Comparison of ENCODE assay signal across 11 cellular contexts in the genomic region with DNA sequence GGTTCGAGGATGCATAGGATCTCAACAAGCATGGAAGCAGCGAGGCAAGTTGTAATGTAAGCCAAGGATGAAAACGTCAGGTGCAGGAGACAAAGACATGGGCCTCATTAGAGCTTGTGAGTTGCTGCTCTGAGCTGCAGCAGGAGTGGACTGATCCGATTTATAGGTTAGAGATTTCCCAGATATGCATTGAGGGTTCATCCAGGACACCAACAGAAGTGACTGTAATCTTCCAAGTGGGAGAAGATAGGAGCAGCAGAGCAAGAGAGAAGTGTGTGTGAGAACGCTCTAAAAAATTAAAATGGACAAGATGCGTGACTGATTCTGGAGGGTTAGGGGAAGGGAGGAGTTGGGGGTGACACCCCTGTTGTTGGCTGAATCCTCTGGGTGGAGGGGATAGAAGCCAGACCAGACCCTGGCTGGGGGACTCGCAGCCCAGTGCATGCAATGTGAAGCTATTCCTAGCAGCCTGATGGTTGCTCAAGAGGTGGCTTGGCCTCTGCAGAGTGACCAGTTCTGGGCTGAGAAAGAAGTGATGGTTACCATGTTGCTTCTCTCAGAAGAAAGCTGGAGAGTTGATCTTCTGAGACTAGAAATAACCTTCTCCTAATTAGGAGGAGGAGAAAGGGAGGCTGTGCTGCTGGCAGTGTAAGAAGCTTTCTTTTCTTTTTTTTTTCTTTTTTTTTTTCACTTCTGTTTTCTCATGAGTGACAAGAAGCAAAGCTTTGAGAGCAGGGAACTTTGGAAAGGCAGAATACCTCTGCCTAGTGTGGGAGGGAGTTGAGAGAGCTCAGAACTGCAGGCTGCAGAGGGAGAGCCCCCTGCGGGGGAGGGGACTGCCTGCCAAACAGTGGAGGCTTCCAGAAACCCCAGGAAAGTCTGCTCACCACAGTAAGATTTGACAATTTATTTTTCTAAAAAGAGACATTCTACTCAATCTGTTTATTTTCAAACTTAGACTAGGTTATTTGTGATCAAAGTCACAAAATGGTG.
A peak's percentile ranks its signal among the peaks of the same experiment; 100 is the strongest.
DNase-seq lines count a peak whose midpoint lies in the region; ATAC-seq, FAIRE-seq and TF ChIP-seq lines count a peak whose summit lies in the region.
"Had no signal": no experiment of that assay in that cellular context is flagged by ENCODE, and none has a peak within 500 bp of the region (broad histone marks: within the 10 kb centered on the region; RNA-seq: fewer than 3 reads in every experiment).

No MANE protein-coding gene starts in this region.

- H3K9me3 ChIP-seq in breast epithelium: no peaks in the 10 kb centered on the region

- peak; percentile 86 for ATAC-seq in GM21529 (IDR thresholded peaks at IDR 0.05; ENCODE audit: unreplicated experiment)
- no peak for ATAC-seq in memory B cell (ENCODE audit: low read depth)
- ATAC-seq: esophagus mucosa had no signal

- DNase-seq in GM12891 (ENCODE audit: insufficient read length, low spot score) (peak; percentile 10), NCI-H82 (lab: John Stamatoyannopoulos, UW) (peak; percentile 63), memory B cell (ENCODE audit: low spot score in 2 of 2) (no peak), NCI-H1092 treated with DMSO at 0.1 percent for 48 hours (lab: John Stamatoyannopoulos, UW) (no peak), cortex of kidney (lab: John Stamatoyannopoulos, UW) (no peak), DMS79 treated with DMSO at 0.1 percent for 48 hours (lab: John Stamatoyannopoulos, UW) (no peak), breast epithelium (ENCODE audit: low spot score in 2 of 2) (no peak)
- DNase-seq: NCI-H2171, occipital lobe had no signal

- no peak overlapping the region for H3K4me3 ChIP-seq in breast epithelium

- no peak for TF ChIP-seq CTCF in breast epithelium (IDR thresholded peaks at IDR 0.05)

- intact Hi-C loops in breast epithelium (cut with DNase I; ENCODE audit: low total_unique reads): no loop called here

- H3K36me3 Mint-ChIP-seq in memory B cell: peaks cover 3% of the 10 kb centered on the region

- H3K27me3 ChIP-seq in breast epithelium: no peaks in the 10 kb centered on the region

- peaks cover 35% of the 10 kb centered on the region for H3K4me1 Mint-ChIP-seq in memory B cell

- H3K9me3 Mint-ChIP-seq in memory B cell: no peaks in the 10 kb centered on the region

- peak overlapping the region; percentile 60 for H3K27ac Mint-ChIP-seq in memory B cell

- no peaks in the 10 kb centered on the region for H3K27me3 Mint-ChIP-seq in memory B cell

- no peak overlapping the region for H3K27ac ChIP-seq in breast epithelium

- no peak overlapping the region for H3K4me3 Mint-ChIP-seq in memory B cell

- FAIRE-seq in GM12891 (lab: Jason Lieb, UNC): no peak

- no peaks in the 10 kb centered on the region for H3K36me3 ChIP-seq in breast epithelium

- no peak for TF ChIP-seq POLR2A in GM12891 (IDR thresholded peaks at IDR 0.05; ENCODE audit: low read depth, low read length)
- no peak for TF ChIP-seq POLR2A in breast epithelium (IDR thresholded peaks at IDR 0.05)

- H3K4me1 ChIP-seq in breast epithelium: no peaks in the 10 kb centered on the region

TF ChIP-seq in GM12891, 5 proteins besides CTCF, POLR2A, EP300 and RAD21:
- TF ChIP-seq SPI1 (IDR thresholded peaks at IDR 0.05; ENCODE audit: low read depth, low read length) (peak; percentile 59), POLR2AphosphoS5 (IDR thresholded peaks at IDR 0.05; ENCODE audit: low read depth, low read length) (no peak)

Comparison
In these comparisons a context has a peak if more than half of its experiments do, and no peak if none do; other contexts are left out.
1. DNase-seq: peak in GM12891 (single experiment) and NCI-H82 (single experiment); none in memory B cell (0 of 2), NCI-H1092 treated with DMSO at 0.1 percent for 48 hours (single experiment), cortex of kidney (single experiment), DMS79 treated with DMSO at 0.1 percent for 48 hours (single experiment) and breast epithelium (0 of 2).